Comparison of ENCODE assay signal across 9 cellular contexts in genomic region chr12:124694250-124694649, GRCh38.
A peak's percentile ranks its signal among the peaks of the same experiment; 100 is the strongest.
DNase-seq lines count a peak whose midpoint lies in the region; ATAC-seq and TF ChIP-seq lines count a peak whose summit lies in the region.
"Had no signal": no experiment of that assay in that cellular context is flagged by ENCODE, and none has a peak within 500 bp of the region (broad histone marks: within the 10 kb centered on the region; RNA-seq: fewer than 3 reads in every experiment).

No MANE protein-coding gene starts in this region.

- H3K27ac ChIP-seq in RWPE2 (ENCODE audit: poor library complexity, severe bottlenecking): peak overlapping the region; percentile 30

- ATAC-seq in GM18511 (IDR thresholded peaks at IDR 0.05; ENCODE audit: unreplicated experiment) (peak; percentile 77), HG02870 (IDR thresholded peaks at IDR 0.05; ENCODE audit: unreplicated experiment) (peak; percentile 51), RWPE2 (ENCODE audit: low read depth) (no peak), mucosa of descending colon (peak; percentile 19), HG02588 (IDR thresholded peaks at IDR 0.05; ENCODE audit: unreplicated experiment) (no peak)

- H3K27me3 ChIP-seq in RWPE2 (ENCODE audit: insufficient read depth, poor library complexity, severe bottlenecking): no peaks in the 10 kb centered on the region

- no peaks in the 10 kb centered on the region for H3K36me3 ChIP-seq in RWPE2 (ENCODE audit: low read depth)
- no peaks in the 10 kb centered on the region for H3K36me3 ChIP-seq in mucosa of descending colon (ENCODE audit: low read depth)

- H3K4me1 ChIP-seq in RWPE2 (ENCODE audit: insufficient read depth, poor library complexity, severe bottlenecking): no peaks in the 10 kb centered on the region
- no peaks in the 10 kb centered on the region for H3K4me1 ChIP-seq in mucosa of descending colon (ENCODE audit: low read depth)

- TF ChIP-seq CTCF in RWPE2 (IDR thresholded peaks at IDR 0.05; ENCODE audit: poor library complexity, severe bottlenecking): no peak
- TF ChIP-seq CTCF in mucosa of descending colon (IDR thresholded peaks at IDR 0.05): no peak

- intact Hi-C loops in mucosa of descending colon (cut with DNase I, micrococcal nuclease): no loop called here

- H3K4me3 ChIP-seq in RWPE2 (ENCODE audit: severe bottlenecking) (no peak overlapping the region), mucosa of descending colon (no peak overlapping the region)
- H3K4me3 ChIP-seq: skin epidermis had no signal

- H3K9me3 ChIP-seq in RWPE2 (ENCODE audit: severe bottlenecking): no peaks in the 10 kb centered on the region
- H3K9me3 ChIP-seq in mucosa of descending colon: peaks cover 4% of the 10 kb centered on the region

- DNase-seq in RWPE2 (ENCODE audit: low spot score): no peak
- no peak for DNase-seq in mucosa of descending colon
- no peak for DNase-seq in GDM1 (lab: John Stamatoyannopoulos, UW)
- DNase-seq in DMS153 treated with DMSO at 0.1 percent for 48 hours (lab: John Stamatoyannopoulos, UW; ENCODE audit: unreplicated experiment): no peak
- DNase-seq: NCI-H2227 treated with DMSO at 0.1 percent for 48 hours had no signal

Comparison
In these comparisons a context has a peak if more than half of its experiments do, and no peak if none do; other contexts are left out.
1. ATAC-seq: peak in GM18511 (single experiment), HG02870 (single experiment) and mucosa of descending colon (single experiment); none in RWPE2 (single experiment) and HG02588 (single experiment).